15 cellular contexts compared by ENCODE assay signal in the genomic region with DNA sequence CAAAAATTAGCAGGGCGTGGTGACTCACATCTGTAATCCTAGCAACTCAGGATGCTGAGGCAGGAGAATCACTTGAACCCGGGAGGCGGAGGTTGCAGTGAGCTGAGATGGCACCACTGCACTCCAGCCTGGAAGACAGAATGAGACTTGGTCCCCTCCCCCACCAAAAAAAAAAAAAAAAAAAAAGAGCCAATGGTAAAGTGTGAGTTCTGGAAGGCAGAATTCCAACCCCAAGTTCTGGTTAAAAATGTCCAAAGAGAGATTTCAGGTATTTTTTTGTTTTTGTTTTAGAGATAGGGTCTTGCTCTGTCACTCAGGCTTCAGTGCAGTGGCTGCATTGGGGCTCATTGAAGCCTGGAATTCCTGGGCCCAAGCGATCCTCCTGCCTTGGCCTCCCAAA. TPM values are rescaled to one million over a fixed set of nuclear protein-coding genes. Genes with fewer than 3 reads are reported as not detected.
DNase-seq lines count a peak whose midpoint lies in the region; ATAC-seq and TF ChIP-seq lines count a peak whose summit lies in the region.
"Had no signal": no experiment of that assay in that cellular context is flagged by ENCODE, and none has a peak within 500 bp of the region (broad histone marks: within the 10 kb centered on the region; RNA-seq: fewer than 3 reads in every experiment).

No MANE protein-coding gene starts in this region.

- no peak overlapping the region for H2AFZ ChIP-seq in PC-9

- no peak for ATAC-seq in central memory CD8-positive, alpha-beta T cell (replicated peaks; ENCODE audit: extremely low read depth, poor library complexity, severe bottlenecking)
- no peak for ATAC-seq in GM19452 (IDR thresholded peaks at IDR 0.05; ENCODE audit: unreplicated experiment)
- ATAC-seq: A549 had no signal

- H3K27me3 ChIP-seq in PC-9 (ENCODE audit: insufficient read depth, low read depth) = no peaks in the 10 kb centered on the region

- H3K9me2 ChIP-seq in PC-9 (ENCODE audit: insufficient read depth) = no peaks in the 10 kb centered on the region

- CTCF ChIA-PET in PC-9 (lab: Charles Lee) = no interaction called here

- H3K9me3 ChIP-seq in PC-9 (ENCODE audit: insufficient read depth, low read depth) = no peaks in the 10 kb centered on the region
- H3K9me3 ChIP-seq: A549 had no signal

- H4K20me1 ChIP-seq in PC-9 (ENCODE audit: insufficient read depth) = peaks cover 36% of the 10 kb centered on the region

- DNase-seq in activated CD4-positive, alpha-beta T cell treated with anti-CD3 and anti-CD28 coated beads, Interleukin-2, amount 10 ng/mL, durations not matched to agents 24 days and 14 days = no peak
- no peak for DNase-seq in activated CD4-positive, alpha-beta T cell treated with anti-CD3 and anti-CD28 coated beads, Interleukin-2, amount 50 U/mL, for 1 hour
- no peak for DNase-seq in PC-9
- DNase-seq in central memory CD8-positive, alpha-beta T cell (ENCODE audit: low spot score in 2 of 2) = no peak
- DNase-seq in progenitor cell of endocrine pancreas (ENCODE audit: low spot score, unreplicated experiment) = no peak
- no peak for DNase-seq in glomerular visceral epithelial cell (ENCODE audit: extremely low spot score)
- DNase-seq in chondrocyte (ENCODE audit: low spot score) = no peak
- DNase-seq: DMS79 treated with DMSO at 0.1 percent for 48 hours, HFFc6, kidney glomerular epithelial cell, MM.1S, NCI-H226, trophoblast cell had no signal

- no peak overlapping the region for H3K27ac ChIP-seq in PC-9

- peaks cover 28% of the 10 kb centered on the region for H3K36me3 Mint-ChIP-seq in activated CD4-positive, alpha-beta T cell treated with anti-CD3 and anti-CD28 coated beads, Interleukin-2, amount 10 ng/mL, durations not matched to agents 24 days and 14 days (ENCODE audit: low read depth)
- H3K36me3 Mint-ChIP-seq in central memory CD8-positive, alpha-beta T cell (ENCODE audit: insufficient read depth) = peaks cover 28% of the 10 kb centered on the region
- H3K36me3 Mint-ChIP-seq in progenitor cell of endocrine pancreas (ENCODE audit: insufficient read depth) = peaks cover 14% of the 10 kb centered on the region
- peaks cover 8% of the 10 kb centered on the region for H3K36me3 Mint-ChIP-seq in chondrocyte (ENCODE audit: low read depth)

- no peaks in the 10 kb centered on the region for H3K27me3 Mint-ChIP-seq in activated CD4-positive, alpha-beta T cell treated with anti-CD3 and anti-CD28 coated beads, Interleukin-2, amount 10 ng/mL, durations not matched to agents 24 days and 14 days
- no peaks in the 10 kb centered on the region for H3K27me3 Mint-ChIP-seq in central memory CD8-positive, alpha-beta T cell
- H3K27me3 Mint-ChIP-seq in progenitor cell of endocrine pancreas = no peaks in the 10 kb centered on the region
- no peaks in the 10 kb centered on the region for H3K27me3 Mint-ChIP-seq in chondrocyte (ENCODE audit: low read depth)

- no peak for TF ChIP-seq CTCF in PC-9 (conservative IDR thresholded peaks at IDR 0.05)
- no peak for TF ChIP-seq CTCF in progenitor cell of endocrine pancreas (IDR thresholded peaks at IDR 0.05; ENCODE audit: unreplicated experiment)
- TF ChIP-seq CTCF in chondrocyte (IDR thresholded peaks at IDR 0.05) = no peak

- peak overlapping the region; percentile 99 for H3K4me2 ChIP-seq in PC-9

- H3K4me3 ChIP-seq in PC-9 = no peak overlapping the region
- H3K4me3 ChIP-seq: A549 had no signal

- peaks cover 53% of the 10 kb centered on the region for H3K4me1 ChIP-seq in PC-9 (replicated peaks; ENCODE audit: insufficient read depth)

- peaks cover 58% of the 10 kb centered on the region for H3F3A ChIP-seq in PC-9 (ENCODE audit: insufficient read depth, low read depth)

- H3K36me3 ChIP-seq in PC-9 (ENCODE audit: low read depth) = peaks cover 25% of the 10 kb centered on the region

- no TSS peak for BruUV-seq in PC-9 (replicated peaks; lab: Mats Ljungman, UMichigan)

- H3K27ac Mint-ChIP-seq in activated CD4-positive, alpha-beta T cell treated with anti-CD3 and anti-CD28 coated beads, Interleukin-2, amount 10 ng/mL, durations not matched to agents 24 days and 14 days = peak overlapping the region; percentile 65
- peak overlapping the region; percentile 99 for H3K27ac Mint-ChIP-seq in central memory CD8-positive, alpha-beta T cell (ENCODE audit: low read depth)
- H3K27ac Mint-ChIP-seq in progenitor cell of endocrine pancreas = no peak overlapping the region
- H3K27ac Mint-ChIP-seq in chondrocyte (ENCODE audit: unreplicated experiment) = no peak overlapping the region

- H3K79me2 ChIP-seq in PC-9 (ENCODE audit: low read depth) = peaks cover 85% of the 10 kb centered on the region

- no peaks in the 10 kb centered on the region for H3K9me3 Mint-ChIP-seq in activated CD4-positive, alpha-beta T cell treated with anti-CD3 and anti-CD28 coated beads, Interleukin-2, amount 10 ng/mL, durations not matched to agents 24 days and 14 days
- H3K9me3 Mint-ChIP-seq in central memory CD8-positive, alpha-beta T cell = no peaks in the 10 kb centered on the region
- no peaks in the 10 kb centered on the region for H3K9me3 Mint-ChIP-seq in progenitor cell of endocrine pancreas (ENCODE audit: low read depth)
- no peaks in the 10 kb centered on the region for H3K9me3 Mint-ChIP-seq in chondrocyte (ENCODE audit: low read depth)
- H3K9me3 Mint-ChIP-seq: HFFc6 had no signal

- intact Hi-C loops in activated CD4-positive, alpha-beta T cell treated with anti-CD3 and anti-CD28 coated beads, Interleukin-2, amount 10 ng/mL, durations not matched to agents 24 days and 14 days (cut with micrococcal nuclease) = loop anchor here (5.0 kb wide), 2 partner anchors 85 to 260 kb away; partner anchors contain the start of genes DOLK, NUP188 and ZER1
- intact Hi-C loops in PC-9 (cut with micrococcal nuclease; ENCODE audit: unreplicated experiment) = loop anchor here (5.0 to 10.0 kb wide), 2 partner anchors 225 to 337 kb away; partner anchors contain the start of gene SH3GLB2

- H3K4me3 Mint-ChIP-seq in activated CD4-positive, alpha-beta T cell treated with anti-CD3 and anti-CD28 coated beads, Interleukin-2, amount 10 ng/mL, durations not matched to agents 24 days and 14 days = peak overlapping the region; percentile 40
- H3K4me3 Mint-ChIP-seq in central memory CD8-positive, alpha-beta T cell = peak overlapping the region; percentile 81
- H3K4me3 Mint-ChIP-seq in progenitor cell of endocrine pancreas (ENCODE audit: low read depth) = peak overlapping the region; percentile 21
- no peak overlapping the region for H3K4me3 Mint-ChIP-seq in chondrocyte (ENCODE audit: unreplicated experiment)

- POLR2A ChIA-PET in PC-9 (lab: Charles Lee; ENCODE audit: unreplicated experiment) = interaction anchor here (0.7 kb wide), 2 partner anchors 52 to 187 kb away, joined by 5 read pairs; no protein-coding TSS in a partner anchor

- peaks cover 55% of the 10 kb centered on the region for H3K4me1 Mint-ChIP-seq in activated CD4-positive, alpha-beta T cell treated with anti-CD3 and anti-CD28 coated beads, Interleukin-2, amount 10 ng/mL, durations not matched to agents 24 days and 14 days
- peaks cover 61% of the 10 kb centered on the region for H3K4me1 Mint-ChIP-seq in central memory CD8-positive, alpha-beta T cell
- peaks cover 45% of the 10 kb centered on the region for H3K4me1 Mint-ChIP-seq in progenitor cell of endocrine pancreas (ENCODE audit: low read depth)
- H3K4me1 Mint-ChIP-seq in chondrocyte (ENCODE audit: low read depth) = peaks cover 44% of the 10 kb centered on the region

RNA-seq across cellular contexts. Expression of gene SET, which starts 1.6 kb away (rescaled TPM):
- 831 and 846 TPM in 2 replicates for total RNA-seq in activated CD4-positive, alpha-beta T cell treated with anti-CD3 and anti-CD28 coated beads, Interleukin-2, amount 10 ng/mL, durations not matched to agents 24 days and 14 days
- total RNA-seq in PC-9 (2021) (539 and 738 TPM in 2 replicates), progenitor cell of endocrine pancreas (563 and 571 TPM in 2 replicates), chondrocyte (235 to 266 TPM (median 255 TPM) in 3 replicates)

RNA-seq across cellular contexts. Expression of gene PKN3, which starts 14.8 kb away (rescaled TPM):
- total RNA-seq in activated CD4-positive, alpha-beta T cell treated with anti-CD3 and anti-CD28 coated beads, Interleukin-2, amount 10 ng/mL, durations not matched to agents 24 days and 14 days = 22.9 and 24.3 TPM in 2 replicates
- 5.5 and 9.1 TPM in 2 replicates for total RNA-seq in PC-9 (2021)
- 20.0 and 20.2 TPM in 2 replicates for total RNA-seq in progenitor cell of endocrine pancreas
- total RNA-seq in chondrocyte = 3.1 to 4.2 TPM (median 4.2 TPM) in 3 replicates

RNA-seq across cellular contexts. Expression of gene DYNC2I2, which starts 30.8 kb away (rescaled TPM):
- total RNA-seq in activated CD4-positive, alpha-beta T cell treated with anti-CD3 and anti-CD28 coated beads, Interleukin-2, amount 10 ng/mL, durations not matched to agents 24 days and 14 days = 47.4 and 47.7 TPM in 2 replicates
- total RNA-seq in PC-9 (2021) (225 and 263 TPM in 2 replicates), progenitor cell of endocrine pancreas (83.4 and 85.4 TPM in 2 replicates), chondrocyte (23.4 to 41.0 TPM (median 24.0 TPM) in 3 replicates)

RNA-seq across cellular contexts. Expression of gene ZDHHC12, which starts 36.5 kb away (rescaled TPM):
- total RNA-seq in activated CD4-positive, alpha-beta T cell treated with anti-CD3 and anti-CD28 coated beads, Interleukin-2, amount 10 ng/mL, durations not matched to agents 24 days and 14 days = 46.9 and 48.4 TPM in 2 replicates
- total RNA-seq in PC-9 (2021) (102 and 133 TPM in 2 replicates), progenitor cell of endocrine pancreas (33.7 TPM in 2 replicates), chondrocyte (23.6 to 24.7 TPM (median 24.3 TPM) in 3 replicates)

Comparison
In these comparisons a context has a peak if more than half of its experiments do, and no peak if none do; other contexts are left out.
1. H3K27ac Mint-ChIP-seq: peak in activated CD4-positive, alpha-beta T cell treated with anti-CD3 and anti-CD28 coated beads, Interleukin-2, amount 10 ng/mL, durations not matched to agents 24 days and 14 days (single experiment) and central memory CD8-positive, alpha-beta T cell (single experiment); none in progenitor cell of endocrine pancreas (single experiment) and chondrocyte (single experiment).